14 cellular contexts compared by ENCODE assay signal in the genomic region with DNA sequence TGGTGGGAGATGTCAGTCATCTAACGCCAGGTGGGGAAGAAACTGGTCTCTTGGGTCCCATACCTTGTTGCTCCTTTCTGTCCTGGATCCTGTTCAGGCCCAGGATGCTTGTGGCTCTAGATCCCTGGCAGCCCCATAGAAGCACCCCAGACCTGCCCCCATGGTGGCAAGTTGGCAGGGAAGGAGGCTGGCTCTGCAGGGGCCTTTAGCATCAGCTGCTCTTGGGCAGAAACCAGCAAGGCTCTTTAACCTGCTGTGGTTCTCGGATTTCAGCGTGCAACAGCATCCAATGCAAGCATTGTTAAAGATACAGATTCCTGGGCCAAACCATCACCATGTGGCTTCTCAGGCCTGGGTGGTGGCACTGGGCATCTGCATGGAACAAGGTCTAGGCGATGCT.
DNase-seq lines count a peak whose midpoint lies in the region; ATAC-seq and TF ChIP-seq lines count a peak whose summit lies in the region.
"Had no signal": no experiment of that assay in that cellular context is flagged by ENCODE, and none has a peak within 500 bp of the region (broad histone marks: within the 10 kb centered on the region; RNA-seq: fewer than 3 reads in every experiment).

No MANE protein-coding gene starts in this region.

- no peaks in the 10 kb centered on the region for H3K4me1 Mint-ChIP-seq in activated T-cell treated with anti-CD3 and anti-CD28 coated beads, Interleukin-2, amount 50 U/mL, for 24 hours (ENCODE audit: low read depth)
- peaks cover 6% of the 10 kb centered on the region for H3K4me1 Mint-ChIP-seq in central memory CD8-positive, alpha-beta T cell

- no peak overlapping the region for H3K27ac ChIP-seq in osteoblast (ENCODE audit: low read depth, low read length)
- H3K27ac ChIP-seq: BLaER1 treated with 17β-estradiol and CSF1 and Interleukin-3, amounts not matched to agents 10 nM and 100 nM had no signal

- H2AFZ ChIP-seq in osteoblast (ENCODE audit: low read length), result no peak overlapping the region

- H3K4me3 Mint-ChIP-seq in activated T-cell treated with anti-CD3 and anti-CD28 coated beads, Interleukin-2, amount 50 U/mL, for 24 hours, result no peak overlapping the region
- no peak overlapping the region for H3K4me3 Mint-ChIP-seq in central memory CD8-positive, alpha-beta T cell
- H3K4me3 Mint-ChIP-seq: CD4-positive, CD25-positive, alpha-beta regulatory T cell had no signal

- no peaks in the 10 kb centered on the region for H3K36me3 ChIP-seq in osteoblast (ENCODE audit: insufficient read depth, low read length)

- H3K9me3 ChIP-seq in osteoblast (ENCODE audit: low read depth, low read length), result no peaks in the 10 kb centered on the region

- no peak for TF ChIP-seq CTCF in osteoblast (IDR thresholded peaks at IDR 0.05; ENCODE audit: extremely low read depth, low read depth, low read length)

- no peaks in the 10 kb centered on the region for H3K79me2 ChIP-seq in osteoblast (ENCODE audit: insufficient read depth, low read length)

- intact Hi-C loops in left colon (cut with DNase I, micrococcal nuclease), result no loop called here

- H3K36me3 Mint-ChIP-seq in activated T-cell treated with anti-CD3 and anti-CD28 coated beads, Interleukin-2, amount 50 U/mL, for 24 hours (ENCODE audit: low read depth), result peaks cover 8% of the 10 kb centered on the region
- H3K36me3 Mint-ChIP-seq in central memory CD8-positive, alpha-beta T cell (ENCODE audit: insufficient read depth), result peaks cover 5% of the 10 kb centered on the region

- peaks cover 12% of the 10 kb centered on the region for H3K9me3 Mint-ChIP-seq in activated T-cell treated with anti-CD3 and anti-CD28 coated beads, Interleukin-2, amount 50 U/mL, for 24 hours
- peaks cover 6% of the 10 kb centered on the region for H3K9me3 Mint-ChIP-seq in central memory CD8-positive, alpha-beta T cell

- H3K4me3 ChIP-seq in osteoblast (ENCODE audit: insufficient read depth, low read length), result no peak overlapping the region
- H3K4me3 ChIP-seq: BLaER1 treated with 17β-estradiol and CSF1 and Interleukin-3, amounts not matched to agents 10 nM and 100 nM had no signal

- no peaks in the 10 kb centered on the region for H3K27me3 Mint-ChIP-seq in activated T-cell treated with anti-CD3 and anti-CD28 coated beads, Interleukin-2, amount 50 U/mL, for 24 hours
- no peaks in the 10 kb centered on the region for H3K27me3 Mint-ChIP-seq in central memory CD8-positive, alpha-beta T cell
- H3K27me3 Mint-ChIP-seq: CD4-positive, CD25-positive, alpha-beta regulatory T cell had no signal

- H3K27me3 ChIP-seq in osteoblast (ENCODE audit: insufficient read depth, low read length), result no peaks in the 10 kb centered on the region
- H3K27me3 ChIP-seq: BLaER1 treated with 17β-estradiol and CSF1 and Interleukin-3, amounts not matched to agents 10 nM and 100 nM had no signal

- H3K4me2 ChIP-seq in osteoblast (ENCODE audit: insufficient read depth, low read length), result no peak overlapping the region
- H3K4me2 ChIP-seq: BLaER1 treated with 17β-estradiol and CSF1 and Interleukin-3, amounts not matched to agents 10 nM and 100 nM had no signal

- no peaks in the 10 kb centered on the region for H4K20me1 ChIP-seq in osteoblast (ENCODE audit: insufficient read depth, low read length)
- H4K20me1 ChIP-seq: BLaER1 treated with 17β-estradiol and CSF1 and Interleukin-3, amounts not matched to agents 10 nM and 100 nM had no signal

- no peaks in the 10 kb centered on the region for H3K4me1 ChIP-seq in osteoblast (ENCODE audit: insufficient read depth, low read length)
- H3K4me1 ChIP-seq: BLaER1 treated with 17β-estradiol and CSF1 and Interleukin-3, amounts not matched to agents 10 nM and 100 nM had no signal

- peak overlapping the region; percentile 33 for H3K27ac Mint-ChIP-seq in activated T-cell treated with anti-CD3 and anti-CD28 coated beads, Interleukin-2, amount 50 U/mL, for 24 hours
- peak overlapping the region; percentile 25 for H3K27ac Mint-ChIP-seq in central memory CD8-positive, alpha-beta T cell (ENCODE audit: low read depth)

- ATAC-seq in central memory CD8-positive, alpha-beta T cell (replicated peaks; ENCODE audit: extremely low read depth, poor library complexity, severe bottlenecking), result no peak
- ATAC-seq in left colon, result peak; percentile 6
- ATAC-seq in HG02970 (IDR thresholded peaks at IDR 0.05; ENCODE audit: low FRiP score, unreplicated experiment), result no peak
- ATAC-seq in GM19351 (IDR thresholded peaks at IDR 0.05; ENCODE audit: unreplicated experiment), result no peak
- ATAC-seq: HCT116 had no signal

- no peak for DNase-seq in activated T-cell treated with anti-CD3 and anti-CD28 coated beads, Interleukin-2, amount 50 U/mL, for 24 hours
- DNase-seq in activated T-cell treated with anti-CD3 and anti-CD28 coated beads, Interleukin-2, amount 50 U/mL, for 48 hours, result no peak
- DNase-seq in central memory CD8-positive, alpha-beta T cell (ENCODE audit: low spot score in 2 of 2), result no peak
- no peak for DNase-seq in left colon
- peak; percentile 70 for DNase-seq in osteoblast (ENCODE audit: insufficient read length, low spot score, missing footprints)
- DNase-seq in NCI-H146 (lab: John Stamatoyannopoulos, UW), result no peak
- DNase-seq: ACHN; CD4-positive, CD25-positive, alpha-beta regulatory T cell; DMS53; GF-D8 had no signal
